In the genomic region with DNA sequence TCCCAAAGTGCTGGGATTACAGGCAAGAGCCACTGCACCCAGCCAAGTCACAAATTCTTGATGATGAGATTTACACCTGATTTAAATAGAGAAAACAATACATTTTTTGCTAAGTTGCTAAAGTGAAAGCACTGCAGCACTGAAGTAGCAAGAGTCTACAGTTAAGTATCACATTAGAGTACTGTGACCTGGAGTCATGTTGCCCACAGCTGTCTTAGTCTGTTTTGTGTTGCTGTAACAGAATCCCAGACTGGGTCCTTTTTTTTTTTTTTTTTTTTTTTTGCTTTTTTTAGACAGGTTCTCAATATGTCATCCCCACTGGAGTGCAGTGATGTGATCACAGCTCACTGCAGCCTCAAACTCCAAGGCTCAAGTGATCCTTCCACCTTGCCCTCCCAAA, we compare ENCODE assay signal across 19 cellular contexts.
"Had no signal": no experiment of that assay in that cellular context is flagged by ENCODE, and none has a peak within 500 bp of the region (broad histone marks: within the 10 kb centered on the region; RNA-seq: fewer than 3 reads in every experiment).

No MANE protein-coding gene starts in this region.

- H3K4me1 ChIP-seq: sigmoid colon had no signal

- H3K36me3 Mint-ChIP-seq: activated CD8-positive, alpha-beta memory T cell treated with anti-CD3 and anti-CD28 coated beads, Interleukin-2, amount 10 ng/mL, durations not matched to agents 7 days and 5 days; activated naive CD4-positive, alpha-beta T cell treated with anti-CD3 and anti-CD28 coated beads, Interleukin-2, amount 50 U/mL, for 72 hours; brain had no signal

- H3K27me3 ChIP-seq: ovary, sigmoid colon, upper lobe of left lung had no signal

- ATAC-seq: activated CD8-positive, alpha-beta memory T cell treated with anti-CD3 and anti-CD28 coated beads, Interleukin-2, amount 10 ng/mL, durations not matched to agents 7 days and 5 days; activated naive CD4-positive, alpha-beta T cell treated with anti-CD3 and anti-CD28 coated beads, Interleukin-2, amount 50 U/mL, for 72 hours; activated T-cell treated with anti-CD3 and anti-CD28 coated beads, Interleukin-2, amount 50 U/mL, for 4 hours had no signal

- H3K9me3 ChIP-seq: ovary, sigmoid colon, upper lobe of left lung had no signal

- H3K9me3 Mint-ChIP-seq: activated T-cell treated with anti-CD3 and anti-CD28 coated beads, Interleukin-2, amount 50 U/mL, for 4 hours; central memory CD8-positive, alpha-beta T cell; neural crest cell; stimulated activated naive CD8-positive, alpha-beta T cell treated with anti-CD3 and anti-CD28 coated beads, Interleukin-15, Interleukin-2, amounts not matched to agents 100 ng/mL and 50 ng/mL, for 24 hours had no signal

- H3K4me3 Mint-ChIP-seq: activated CD8-positive, alpha-beta memory T cell treated with anti-CD3 and anti-CD28 coated beads, Interleukin-2, amount 10 ng/mL, durations not matched to agents 7 days and 5 days; activated T-cell treated with anti-CD3 and anti-CD28 coated beads, Interleukin-2, amount 50 U/mL, for 4 hours; brain; central memory CD8-positive, alpha-beta T cell; neural crest cell; stimulated activated naive CD8-positive, alpha-beta T cell treated with anti-CD3 and anti-CD28 coated beads, Interleukin-15, Interleukin-2, amounts not matched to agents 100 ng/mL and 50 ng/mL, for 24 hours had no signal

- H3K4me1 Mint-ChIP-seq: activated CD8-positive, alpha-beta memory T cell treated with anti-CD3 and anti-CD28 coated beads, Interleukin-2, amount 10 ng/mL, durations not matched to agents 7 days and 5 days; central memory CD8-positive, alpha-beta T cell; neural crest cell had no signal

- H3K36me3 ChIP-seq: ovary, sigmoid colon, upper lobe of left lung had no signal

- H3K4me3 ChIP-seq: ovary, sigmoid colon, upper lobe of left lung had no signal

- H3K27me3 Mint-ChIP-seq: activated CD8-positive, alpha-beta memory T cell treated with anti-CD3 and anti-CD28 coated beads, Interleukin-2, amount 10 ng/mL, durations not matched to agents 7 days and 5 days; central memory CD8-positive, alpha-beta T cell; stimulated activated naive CD8-positive, alpha-beta T cell treated with anti-CD3 and anti-CD28 coated beads, Interleukin-15, Interleukin-2, amounts not matched to agents 100 ng/mL and 50 ng/mL, for 24 hours had no signal

- H3K27ac Mint-ChIP-seq: activated CD8-positive, alpha-beta memory T cell treated with anti-CD3 and anti-CD28 coated beads, Interleukin-2, amount 10 ng/mL, durations not matched to agents 7 days and 5 days; activated naive CD4-positive, alpha-beta T cell treated with anti-CD3 and anti-CD28 coated beads, Interleukin-2, amount 50 U/mL, for 72 hours; stimulated activated naive CD8-positive, alpha-beta T cell treated with anti-CD3 and anti-CD28 coated beads, Interleukin-15, Interleukin-2, amounts not matched to agents 100 ng/mL and 50 ng/mL, for 24 hours had no signal

- DNase-seq: activated CD4-positive, alpha-beta T cell treated with anti-CD3 and anti-CD28 coated beads, Interleukin-2, amount 50 U/mL, for 48 hours; activated CD4-positive, CD25-positive, alpha-beta regulatory T cell treated with anti-CD3 and anti-CD28 coated beads, Interleukin-2, amount 50 U/mL, for 72 hours; activated CD8-positive, alpha-beta memory T cell treated with anti-CD3 and anti-CD28 coated beads, Interleukin-2, amount 10 ng/mL, durations not matched to agents 7 days and 5 days; activated effector memory CD4-positive, alpha-beta T cell treated with anti-CD3 and anti-CD28 coated beads, Interleukin-2, amount 50 U/mL, for 16 hours; activated T-cell treated with anti-CD3 and anti-CD28 coated beads, Interleukin-2, amount 50 U/mL, for 4 hours; amygdala; dermis blood vessel endothelial cell; erythroblast; ovary; sigmoid colon; stimulated activated CD4-positive, alpha-beta T cell treated with anti-CD3 and anti-CD28 coated beads, Interleukin-4, amount 100 ng/mL, for 1 hour; stimulated activated CD8-positive, alpha-beta memory T cell treated with anti-CD3 and anti-CD28 coated beads, Interleukin-4, amount 100 ng/mL, for 48 hours; T-helper 9 cell; upper lobe of left lung had no signal

- H3K27ac ChIP-seq: ovary, upper lobe of left lung had no signal
